Comparison of ENCODE assay signal across 10 cellular contexts in genomic region chr1:24003331-24003972, GRCh38. TPM values are rescaled to one million over a fixed set of nuclear protein-coding genes. Genes with fewer than 3 reads are reported as not detected.
DNase-seq lines count a peak whose midpoint lies in the region; ATAC-seq and TF ChIP-seq lines count a peak whose summit lies in the region.
"Had no signal": no experiment of that assay in that cellular context is flagged by ENCODE, and none has a peak within 500 bp of the region (broad histone marks: within the 10 kb centered on the region; RNA-seq: fewer than 3 reads in every experiment).

No MANE protein-coding gene starts in this region.

- no peak overlapping the region for H3K27ac ChIP-seq in DND-41 (ENCODE audit: low read length)

- H2AFZ ChIP-seq in DND-41 (ENCODE audit: low read depth, low read length): no peak overlapping the region

- no peak overlapping the region for H3K4me2 ChIP-seq in DND-41 (ENCODE audit: insufficient read depth, low read length)

- H3K9me3 Mint-ChIP-seq in activated B cell treated with CpG ODN at 0.5 μM for 24 hours: no peaks in the 10 kb centered on the region
- no peaks in the 10 kb centered on the region for H3K9me3 Mint-ChIP-seq in memory B cell
- H3K9me3 Mint-ChIP-seq: T-helper 1 cell treated with Interleukin-12 subunit alpha and Interleukin-12 subunit beta and Interleukin-4 antibody, amounts not matched to agents 30 μg/mL and 1 μg/mL, for 36 hours had no signal

- DNase-seq in DND-41 (peak; percentile 17), KBM-7 (peak; percentile 23), activated B cell treated with CpG ODN at 0.5 μM for 24 hours (no peak), memory B cell (ENCODE audit: low spot score in 2 of 2) (no peak), Right ventricle myocardium superior (no peak), midbrain (lab: John Stamatoyannopoulos, UW) (no peak)
- no peak for DNase-seq in activated T-cell treated with anti-CD3 and anti-CD28 coated beads, Interleukin-2, amount 50 U/mL, for 48 hours
- no peak for DNase-seq in activated effector memory CD4-positive, alpha-beta T cell treated with Interleukin-2 at 50 U/mL for 16 hours
- DNase-seq: activated T-cell treated with anti-CD3 and anti-CD28 coated beads, Interleukin-2, amount 50 U/mL, for 1 hour had no signal

- peaks cover 2% of the 10 kb centered on the region for H3K27me3 ChIP-seq in DND-41 (ENCODE audit: insufficient read depth, low read length, poor library complexity)

- CTCF ChIA-PET in activated B cell treated with CpG ODN at 0.5 μM for 24 hours (lab: Charles Lee): interaction anchor here (1.3 kb wide), 1 partner anchor 25 kb away, joined by 3 read pairs; no protein-coding TSS in a partner anchor

- in situ Hi-C loops in KBM-7 (cut with MboI; ENCODE audit: low pct_unique_long_range_greater_than_20kb, low sequenced_read_pairs): no loop called here

- peaks cover 6% of the 10 kb centered on the region for H3K27me3 Mint-ChIP-seq in activated B cell treated with CpG ODN at 0.5 μM for 24 hours
- H3K27me3 Mint-ChIP-seq in memory B cell: peaks cover 2% of the 10 kb centered on the region

- no peaks in the 10 kb centered on the region for H4K20me1 ChIP-seq in DND-41 (ENCODE audit: insufficient read depth, low read length)

- H3K9ac ChIP-seq in DND-41 (ENCODE audit: low read depth, low read length): no peak overlapping the region

- H3K27ac Mint-ChIP-seq in activated B cell treated with CpG ODN at 0.5 μM for 24 hours: no peak overlapping the region
- H3K27ac Mint-ChIP-seq in memory B cell: no peak overlapping the region
- H3K27ac Mint-ChIP-seq: T-helper 1 cell treated with Interleukin-12 subunit alpha and Interleukin-12 subunit beta and Interleukin-4 antibody, amounts not matched to agents 30 μg/mL and 1 μg/mL, for 36 hours had no signal

- intact Hi-C loops in activated B cell treated with CpG ODN at 0.5 μM for 24 hours (cut with micrococcal nuclease) (no loop called here), Right ventricle myocardium superior (cut with DNase I) (no loop called here)

- TF ChIP-seq CTCF in DND-41 (IDR thresholded peaks at IDR 0.05; ENCODE audit: borderline replicate concordance, extremely low read depth, low read length, poor library complexity, severe bottlenecking) (no peak), activated B cell treated with CpG ODN at 0.5 μM for 24 hours (IDR thresholded peaks at IDR 0.05) (no peak)

- no peak overlapping the region for H3K4me3 ChIP-seq in DND-41 (ENCODE audit: low read depth in 1 of 2, low read length in 2 of 2)

- no peaks in the 10 kb centered on the region for H3K9me3 ChIP-seq in DND-41 (ENCODE audit: insufficient read depth, low read length, severe bottlenecking)

- H3K36me3 ChIP-seq in DND-41 (ENCODE audit: insufficient read depth, low read length): no peaks in the 10 kb centered on the region

- H3K79me2 ChIP-seq in DND-41 (ENCODE audit: insufficient read depth, low read length): no peaks in the 10 kb centered on the region

- peak; percentile 63; the same call in 2 of the 3 replicates for ATAC-seq in DND-41 (ENCODE audit: insufficient read depth, low read depth)
- peak; percentile 78 for ATAC-seq in activated B cell treated with CpG ODN at 0.5 μM for 24 hours (ENCODE audit: low read depth)
- peak; percentile 92 for ATAC-seq in memory B cell (ENCODE audit: low read depth)
- no peak for ATAC-seq in Right ventricle myocardium superior (ENCODE audit: poor library complexity)

- H3K4me1 ChIP-seq in DND-41 (ENCODE audit: insufficient read depth, low read length): no peaks in the 10 kb centered on the region

- POLR2A ChIA-PET in activated B cell treated with CpG ODN at 0.5 μM for 24 hours (lab: Charles Lee): interaction anchor here (0.6 to 1.3 kb wide), 2 partner anchors 23 to 583 kb away, joined by 5 read pairs; partner anchors contain the start of gene SRSF10

- H3K4me1 Mint-ChIP-seq in activated B cell treated with CpG ODN at 0.5 μM for 24 hours (peaks cover 8% of the 10 kb centered on the region), memory B cell (peaks cover 10% of the 10 kb centered on the region)

- H3K4me3 Mint-ChIP-seq in activated B cell treated with CpG ODN at 0.5 μM for 24 hours (no peak overlapping the region), memory B cell (no peak overlapping the region)
- H3K4me3 Mint-ChIP-seq: T-helper 1 cell treated with Interleukin-12 subunit alpha and Interleukin-12 subunit beta and Interleukin-4 antibody, amounts not matched to agents 30 μg/mL and 1 μg/mL, for 36 hours had no signal

- H3K36me3 Mint-ChIP-seq in activated B cell treated with CpG ODN at 0.5 μM for 24 hours (ENCODE audit: low read depth) (no peaks in the 10 kb centered on the region), memory B cell (no peaks in the 10 kb centered on the region)

RNA-seq across cellular contexts. Expression of gene SRSF10, which starts 23.3 kb away (rescaled TPM):
- total RNA-seq in activated B cell treated with CpG ODN at 0.5 μM for 24 hours: 168 and 192 TPM in 2 replicates
- total RNA-seq in Right ventricle myocardium superior: 51.9 TPM

RNA-seq across cellular contexts. Expression of gene PNRC2, which starts 43.8 kb away (rescaled TPM):
- 175 and 184 TPM in 2 replicates for total RNA-seq in activated B cell treated with CpG ODN at 0.5 μM for 24 hours
- 74.2 TPM for total RNA-seq in Right ventricle myocardium superior

Comparison
In these comparisons a context has a peak if more than half of its experiments do, and no peak if none do; other contexts are left out.
1. DNase-seq: peak in DND-41 (single experiment) and KBM-7 (single experiment); none in activated B cell treated with CpG ODN at 0.5 μM for 24 hours (single experiment), memory B cell (0 of 2), Right ventricle myocardium superior (single experiment), activated T-cell treated with anti-CD3 and anti-CD28 coated beads, Interleukin-2, amount 50 U/mL, for 48 hours (0 of 2), midbrain (single experiment) and activated effector memory CD4-positive, alpha-beta T cell treated with Interleukin-2 at 50 U/mL for 16 hours (single experiment).